Comparison of ENCODE assay signal across 8 cellular contexts in the genomic region with DNA sequence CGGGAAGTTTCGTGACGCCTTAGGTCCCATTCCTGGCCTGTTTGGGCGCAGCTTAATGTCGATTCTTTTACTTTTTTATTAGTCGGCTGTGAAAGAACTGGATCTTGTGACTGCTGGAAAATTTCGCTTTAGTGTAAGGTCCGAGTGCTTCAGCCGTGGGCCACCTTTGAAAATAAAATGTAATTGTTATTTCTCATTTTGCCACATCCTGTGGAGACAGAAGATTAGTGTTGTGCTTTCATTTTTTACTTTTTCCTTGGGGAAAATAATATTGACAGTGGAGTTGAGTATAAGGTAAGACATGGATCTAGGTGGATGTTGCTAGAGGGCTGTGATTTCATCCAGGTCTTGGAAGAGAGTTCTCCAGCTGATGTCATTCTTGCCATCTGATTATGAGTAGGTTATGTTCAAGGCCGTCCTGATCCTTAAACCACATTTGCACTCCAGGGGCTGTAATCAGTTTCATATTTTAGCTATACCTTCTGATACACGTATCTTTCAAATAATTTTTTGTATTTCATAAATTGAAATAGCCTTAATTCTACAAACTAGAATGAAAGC. TPM values are rescaled to one million over a fixed set of nuclear protein-coding genes. Genes with fewer than 3 reads are reported as not detected.
DNase-seq lines count a peak whose midpoint lies in the region; ATAC-seq, FAIRE-seq and TF ChIP-seq lines count a peak whose summit lies in the region.

No MANE protein-coding gene starts in this region.

- peak overlapping the region; percentile 66 for H3K4ac ChIP-seq in trophoblast cell (ENCODE audit: low read depth, low read length)

- DNase-seq in GM12891 (ENCODE audit: insufficient read length, low spot score) (no peak), SW480 (ENCODE audit: low spot score) (peak; percentile 2), fibroblast of mammary gland (ENCODE audit: low read depth) (peak; percentile 66), trophoblast cell (peak in 1 of 2 donors; percentile 35), frontal cortex (ENCODE audit: low spot score in 2 of 2) (no peak)
- no peak for DNase-seq in stimulated activated CD4-positive, alpha-beta T cell treated with anti-CD3 and anti-CD28 coated beads, Interleukin-4, amount 100 ng/mL, for 24 hours

- peak overlapping the region; percentile 69 for H4K8ac ChIP-seq in trophoblast cell (ENCODE audit: low read depth, low read length)

- peaks cover 3 to 6% of the 10 kb centered on the region in 2 experiments for H3K4me1 ChIP-seq in trophoblast cell (ENCODE audit: control insufficient read depth in 1 of 2, insufficient read depth in 2 of 2, low read length in 2 of 2)

- peak overlapping the region; percentile 21 for H4K12ac ChIP-seq in trophoblast cell (ENCODE audit: low read depth, low read length)

- H2AFZ ChIP-seq in trophoblast cell (ENCODE audit: insufficient read depth, low read length, poor library complexity) = peak overlapping the region; percentile 74

- H4K91ac ChIP-seq in trophoblast cell (ENCODE audit: low read depth, low read length) = peak overlapping the region; percentile 52

- peak overlapping the region; percentile 77 for H3K14ac ChIP-seq in trophoblast cell (ENCODE audit: low read length)

- peak overlapping the region; percentile 10 for H2BK5ac ChIP-seq in trophoblast cell (ENCODE audit: low read depth, low read length, poor library complexity)

- peaks cover 16% of the 10 kb centered on the region for H3K79me2 ChIP-seq in trophoblast cell (ENCODE audit: control insufficient read depth, insufficient read depth, low read length, poor library complexity)

- no peaks in the 10 kb centered on the region for H3K9me3 ChIP-seq in trophoblast cell (ENCODE audit: insufficient read depth, low read depth, low read length)

- H3K4me2 ChIP-seq in trophoblast cell (ENCODE audit: low read length) = peak overlapping the region; percentile 78

- H3K9ac ChIP-seq in trophoblast cell (ENCODE audit: low read length) = peak overlapping the region; percentile 82

- peak overlapping the region; percentile 47 for H3K18ac ChIP-seq in trophoblast cell (ENCODE audit: low read length)

- H2BK120ac ChIP-seq in trophoblast cell (ENCODE audit: insufficient read depth, low read length, poor library complexity) = peak overlapping the region; percentile 41

- no CpG with 5 or more reads among the region's 11 CpGs for WGBS in trophoblast cell (ENCODE audit: extremely low coverage, insufficient coverage, insufficient read length)

- H3K4me3 ChIP-seq in fibroblast of mammary gland (ENCODE audit: control insufficient read depth, low read depth, low read length) = peak overlapping the region; percentile 90
- peak overlapping the region; percentile 92 for H3K4me3 ChIP-seq in trophoblast cell (ENCODE audit: low read depth, low read length)

- no peak overlapping the region for H2BK12ac ChIP-seq in trophoblast cell (ENCODE audit: low read length)

- ATAC-seq in GM18502 (IDR thresholded peaks at IDR 0.05; ENCODE audit: poor library complexity, unreplicated experiment) (no peak), HG03025 (IDR thresholded peaks at IDR 0.05; ENCODE audit: low FRiP score, unreplicated experiment) (no peak)

- peak overlapping the region; percentile 50 for H3K27ac ChIP-seq in trophoblast cell (ENCODE audit: low read depth, low read length)

- H3K23ac ChIP-seq in trophoblast cell (ENCODE audit: low read length) = no peak overlapping the region

- no peak for TF ChIP-seq POLR2A in GM12891 (IDR thresholded peaks at IDR 0.05; ENCODE audit: low read depth, low read length)

- peaks cover 6% of the 10 kb centered on the region for H3K79me1 ChIP-seq in trophoblast cell (ENCODE audit: low read length)

- no peak overlapping the region for H2AK5ac ChIP-seq in trophoblast cell (ENCODE audit: low read length)

- FAIRE-seq in GM12891 (lab: Jason Lieb, UNC) (peak; percentile 31), frontal cortex (lab: Jason Lieb, UNC) (no peak)

- no peak for TF ChIP-seq CTCF in fibroblast of mammary gland (conservative IDR thresholded peaks at IDR 0.05; ENCODE audit: control insufficient read depth, insufficient read depth, low read depth, low read length)

- H3K27me3 ChIP-seq in trophoblast cell (ENCODE audit: insufficient read depth, low read length) = no peaks in the 10 kb centered on the region

- peaks cover 0 to 4% of the 10 kb centered on the region in 2 experiments for H3K36me3 ChIP-seq in trophoblast cell (ENCODE audit: control insufficient read depth in 1 of 2, insufficient read depth in 2 of 2, low read length in 2 of 2)

TF ChIP-seq in GM12891, 5 proteins besides CTCF, POLR2A, EP300 and RAD21:
- TF ChIP-seq TAF1 (IDR thresholded peaks at IDR 0.05; ENCODE audit: low read depth, low read length) (no peak), PAX5 (IDR thresholded peaks at IDR 0.05; ENCODE audit: insufficient read depth, low read length, severe bottlenecking) (no peak), SPI1 (IDR thresholded peaks at IDR 0.05; ENCODE audit: low read depth, low read length) (no peak), POLR2AphosphoS5 (IDR thresholded peaks at IDR 0.05; ENCODE audit: low read depth, low read length) (no peak), POU2F2 (IDR thresholded peaks at IDR 0.05; ENCODE audit: low read depth, low read length) (no peak)

RNA-seq across cellular contexts. Expression of gene RAB18, which starts 0.9 kb away (rescaled TPM):
- polyA plus RNA-seq in GM12891 (2012; ENCODE audit: low read depth, missing spikeins) = 18.8 TPM
- polyA plus RNA-seq in trophoblast cell (2013) = 75.5 and 75.8 TPM in 2 replicates
- 112 TPM for total RNA-seq in frontal cortex

Comparison
In these comparisons a context has a peak if more than half of its experiments do, and no peak if none do; other contexts are left out.
1. DNase-seq: peak in SW480 (single experiment) and fibroblast of mammary gland (single experiment); none in GM12891 (single experiment), frontal cortex (0 of 2) and stimulated activated CD4-positive, alpha-beta T cell treated with anti-CD3 and anti-CD28 coated beads, Interleukin-4, amount 100 ng/mL, for 24 hours (single experiment).